In genomic region chr2:234480337-234480736, GRCh38 we compare ENCODE assay signal across 17 cellular contexts. TPM values are rescaled to one million over a fixed set of nuclear protein-coding genes. Genes with fewer than 3 reads are reported as not detected.
A peak's percentile ranks its signal among the peaks of the same experiment; 100 is the strongest.
DNase-seq lines count a peak whose midpoint lies in the region; ATAC-seq and TF ChIP-seq lines count a peak whose summit lies in the region.
"Had no signal": no experiment of that assay in that cellular context is flagged by ENCODE, and none has a peak within 500 bp of the region (broad histone marks: within the 10 kb centered on the region; RNA-seq: fewer than 3 reads in every experiment).

No MANE protein-coding gene starts in this region.

- WGBS in mesenchymal stem cell = no CpG with 5 or more reads among the region's 3 CpGs

- ATAC-seq in natural killer cell treated with Interleukin-12 subunit alpha and Interleukin-12 subunit beta and Interleukin-15 and Interleukin-18, amount 100 ng/mL, for 72 hours = no peak
- ATAC-seq in natural killer cell = no peak
- ATAC-seq in DND-41 (ENCODE audit: insufficient read depth, low read depth) = no peak
- ATAC-seq: GM23338 had no signal

- no TSS peak for BruUV-seq in Caco-2 (replicated peaks; lab: Mats Ljungman, UMichigan)

- H3K9me3 ChIP-seq in DND-41 (ENCODE audit: insufficient read depth, low read length, severe bottlenecking) (no peaks in the 10 kb centered on the region), Caco-2 (no peaks in the 10 kb centered on the region), mesenchymal stem cell (ENCODE audit: control insufficient read depth, low read length) (no peaks in the 10 kb centered on the region)

- H2AFZ ChIP-seq in DND-41 (ENCODE audit: low read depth, low read length) (no peak overlapping the region), mesenchymal stem cell (ENCODE audit: low read depth, low read length) (no peak overlapping the region)
- H2AFZ ChIP-seq: GM23338 had no signal

- no peak overlapping the region for H3K18ac ChIP-seq in mesenchymal stem cell (ENCODE audit: low read depth in 1 of 2, low read length in 2 of 2)

- no peaks in the 10 kb centered on the region for H4K20me1 ChIP-seq in DND-41 (ENCODE audit: insufficient read depth, low read length)

- no peak overlapping the region for H2BK15ac ChIP-seq in mesenchymal stem cell (ENCODE audit: low read depth, poor library complexity, severe bottlenecking)

- TF ChIP-seq CTCF in natural killer cell (IDR thresholded peaks at IDR 0.05) = no peak
- TF ChIP-seq CTCF in DND-41 (IDR thresholded peaks at IDR 0.05; ENCODE audit: borderline replicate concordance, extremely low read depth, low read length, poor library complexity, severe bottlenecking) = no peak
- no peak for TF ChIP-seq CTCF in Caco-2 (IDR thresholded peaks at IDR 0.05; ENCODE audit: insufficient read depth in 1 of 2, low read depth in 1 of 2, low read length in 1 of 2, severe bottlenecking in 1 of 2, unreplicated experiment in 1 of 2)

- H3K23ac ChIP-seq in mesenchymal stem cell (ENCODE audit: low read length in 2 of 2) = no peak overlapping the region

- POLR2A ChIA-PET in Caco-2 (lab: Charles Lee) = no interaction called here

- no peak overlapping the region for H2BK12ac ChIP-seq in mesenchymal stem cell (ENCODE audit: low read length in 2 of 2)

- no peak overlapping the region for H4K91ac ChIP-seq in mesenchymal stem cell (ENCODE audit: low read length)

- H3K36me3 ChIP-seq in DND-41 (ENCODE audit: insufficient read depth, low read length) (no peaks in the 10 kb centered on the region), Caco-2 (ENCODE audit: control insufficient read depth, insufficient read depth, low read length) (no peaks in the 10 kb centered on the region), H7 (replicated peaks; ENCODE audit: control insufficient read depth, insufficient read depth, low read length) (no peaks in the 10 kb centered on the region), mesenchymal stem cell (ENCODE audit: control insufficient read depth in 1 of 2, insufficient read depth in 2 of 2, low read depth in 1 of 2, low read length in 2 of 2) (peaks cover 0 to 6% of the 10 kb centered on the region in 2 experiments)

- intact Hi-C loops in natural killer cell (cut with micrococcal nuclease) = no loop called here
- intact Hi-C loops in Caco-2 (cut with micrococcal nuclease; ENCODE audit: unreplicated experiment) = no loop called here

- peak overlapping the region; percentile 61 for H3K4me3 Mint-ChIP-seq in natural killer cell treated with Interleukin-12 subunit alpha and Interleukin-12 subunit beta and Interleukin-15 and Interleukin-18, amount 100 ng/mL, for 72 hours
- H3K4me3 Mint-ChIP-seq in natural killer cell = no peak overlapping the region
- peak overlapping the region in 1 of 5 donors; percentile 35 for H3K4me3 Mint-ChIP-seq in immature natural killer cell
- no peak overlapping the region for H3K4me3 Mint-ChIP-seq in Caco-2 (ENCODE audit: unreplicated experiment)
- H3K4me3 Mint-ChIP-seq: B cell, GM23338, H9, IgD-negative memory B cell had no signal

- CTCF ChIA-PET in Caco-2 (lab: Charles Lee) = no interaction called here

- no peak overlapping the region for H4K8ac ChIP-seq in mesenchymal stem cell (ENCODE audit: low read length)

- no peaks in the 10 kb centered on the region for H3K79me1 ChIP-seq in mesenchymal stem cell (replicated peaks; ENCODE audit: low read length, poor library complexity, severe bottlenecking)

- no peak overlapping the region for H2BK120ac ChIP-seq in mesenchymal stem cell (ENCODE audit: low read depth, low read length)

- H3K4ac ChIP-seq in mesenchymal stem cell (ENCODE audit: low read depth in 1 of 2, low read length in 2 of 2) = no peak overlapping the region

- no peak overlapping the region for H2BK5ac ChIP-seq in mesenchymal stem cell (ENCODE audit: low read depth, low read length, poor library complexity, severe bottlenecking)

- H3K9ac ChIP-seq in DND-41 (ENCODE audit: low read depth, low read length) (no peak overlapping the region), mesenchymal stem cell (ENCODE audit: low read length) (no peak overlapping the region)

- DNase-seq in natural killer cell treated with Interleukin-12 subunit alpha and Interleukin-12 subunit beta and Interleukin-15 and Interleukin-18, amount 100 ng/mL, for 72 hours (ENCODE audit: low spot score) = no peak
- DNase-seq in natural killer cell (no peak), DND-41 (no peak), NCI-H82 (lab: John Stamatoyannopoulos, UW) (peak; percentile 92), immature natural killer cell (no peak), Caco-2 (no peak), H7 (no peak), mesenchymal stem cell (no peak)
- DNase-seq: ACHN, C1 segment of cervical spinal cord, Calu3, DMS 273 treated with DMSO at 0.1 percent for 48 hours, GDM1, H9 had no signal

- H3K27ac Mint-ChIP-seq in natural killer cell treated with Interleukin-12 subunit alpha and Interleukin-12 subunit beta and Interleukin-15 and Interleukin-18, amount 100 ng/mL, for 72 hours = peak overlapping the region; percentile 73 to 89
- peak overlapping the region in 1 of 2 donors; percentile 19 for H3K27ac Mint-ChIP-seq in natural killer cell
- H3K27ac Mint-ChIP-seq in immature natural killer cell = peak overlapping the region in 5 of 6 donors; percentile 59 to 89 (median 66)
- H3K27ac Mint-ChIP-seq in Caco-2 (ENCODE audit: unreplicated experiment) = no peak overlapping the region
- H3K27ac Mint-ChIP-seq: B cell, GM23338, H9 had no signal

- peaks cover 4% of the 10 kb centered on the region for H3K36me3 Mint-ChIP-seq in natural killer cell treated with Interleukin-12 subunit alpha and Interleukin-12 subunit beta and Interleukin-15 and Interleukin-18, amount 100 ng/mL, for 72 hours
- H3K36me3 Mint-ChIP-seq in natural killer cell (no peaks in the 10 kb centered on the region), immature natural killer cell (peaks cover 3 to 16% (median 13%) of the 10 kb centered on the region in 3 donors), Caco-2 (ENCODE audit: insufficient read depth, unreplicated experiment) (no peaks in the 10 kb centered on the region)

- H3K4me1 Mint-ChIP-seq in natural killer cell treated with Interleukin-12 subunit alpha and Interleukin-12 subunit beta and Interleukin-15 and Interleukin-18, amount 100 ng/mL, for 72 hours (ENCODE audit: low read depth in 2 of 2) = peaks cover 71 to 82% of the 10 kb centered on the region in 2 donors
- H3K4me1 Mint-ChIP-seq in natural killer cell = peaks cover 56 to 57% of the 10 kb centered on the region in 2 donors
- H3K4me1 Mint-ChIP-seq in immature natural killer cell = peaks cover 65 to 83% of the 10 kb centered on the region in 2 donors
- H3K4me1 Mint-ChIP-seq in Caco-2 (ENCODE audit: low read depth, unreplicated experiment) = no peaks in the 10 kb centered on the region
- H3K4me1 Mint-ChIP-seq: GM23338, H9 had no signal

- H3K4me1 ChIP-seq in DND-41 (ENCODE audit: insufficient read depth, low read length) (peaks cover 69% of the 10 kb centered on the region), Caco-2 (no peaks in the 10 kb centered on the region), mesenchymal stem cell (ENCODE audit: control insufficient read depth, insufficient read depth, low read depth, low read length) (no peaks in the 10 kb centered on the region)

- no peak overlapping the region for H3K14ac ChIP-seq in mesenchymal stem cell (ENCODE audit: low read length in 2 of 2)

- no peak overlapping the region for H3K4me2 ChIP-seq in DND-41 (ENCODE audit: insufficient read depth, low read length)
- no peak overlapping the region for H3K4me2 ChIP-seq in mesenchymal stem cell (ENCODE audit: low read length, poor library complexity, severe bottlenecking)
- H3K4me2 ChIP-seq: GM23338 had no signal

- H3K27me3 ChIP-seq in DND-41 (ENCODE audit: insufficient read depth, low read length, poor library complexity) = no peaks in the 10 kb centered on the region
- no peaks in the 10 kb centered on the region for H3K27me3 ChIP-seq in Caco-2 (replicated peaks; ENCODE audit: control insufficient read depth, insufficient read depth, low read length)
- H3K27me3 ChIP-seq in H7 (ENCODE audit: control insufficient read depth, insufficient read depth, low read length) = no peaks in the 10 kb centered on the region
- H3K27me3 ChIP-seq in mesenchymal stem cell (ENCODE audit: control insufficient read depth in 1 of 2, insufficient read depth in 1 of 2, low read length in 2 of 2) = no peaks in the 10 kb centered on the region

- no peak overlapping the region for H2AK5ac ChIP-seq in mesenchymal stem cell (ENCODE audit: low read length, severe bottlenecking)

- H3K4me3 ChIP-seq in DND-41 (ENCODE audit: low read depth in 1 of 2, low read length in 2 of 2) (no peak overlapping the region), Caco-2 (ENCODE audit: low read depth, low read length) (no peak overlapping the region), H7 (ENCODE audit: insufficient read depth, low read depth, low read length) (no peak overlapping the region), mesenchymal stem cell (ENCODE audit: insufficient read depth in 1 of 2, low read depth in 1 of 2, low read length in 2 of 2) (no peak overlapping the region)
- H3K4me3 ChIP-seq: GM23338 had no signal

- peak overlapping the region; percentile 78 for H3K27ac ChIP-seq in DND-41 (ENCODE audit: low read length)
- H3K27ac ChIP-seq in mesenchymal stem cell (ENCODE audit: low read length, poor library complexity, severe bottlenecking) = no peak overlapping the region

- H3K27me3 Mint-ChIP-seq in natural killer cell treated with Interleukin-12 subunit alpha and Interleukin-12 subunit beta and Interleukin-15 and Interleukin-18, amount 100 ng/mL, for 72 hours = no peaks in the 10 kb centered on the region
- no peaks in the 10 kb centered on the region for H3K27me3 Mint-ChIP-seq in natural killer cell (ENCODE audit: low read depth in 2 of 2)
- H3K27me3 Mint-ChIP-seq in immature natural killer cell (ENCODE audit: low read depth in 3 of 3) = peaks cover 14 to 20% (median 16%) of the 10 kb centered on the region in 3 donors
- no peaks in the 10 kb centered on the region for H3K27me3 Mint-ChIP-seq in Caco-2 (ENCODE audit: insufficient read depth, unreplicated experiment)

- peaks cover 10% of the 10 kb centered on the region for H3K79me2 ChIP-seq in DND-41 (ENCODE audit: insufficient read depth, low read length)

- H3K9me3 Mint-ChIP-seq in natural killer cell treated with Interleukin-12 subunit alpha and Interleukin-12 subunit beta and Interleukin-15 and Interleukin-18, amount 100 ng/mL, for 72 hours = peaks cover 6% of the 10 kb centered on the region
- H3K9me3 Mint-ChIP-seq in natural killer cell = no peaks in the 10 kb centered on the region
- no peaks in the 10 kb centered on the region for H3K9me3 Mint-ChIP-seq in immature natural killer cell
- no peaks in the 10 kb centered on the region for H3K9me3 Mint-ChIP-seq in Caco-2 (ENCODE audit: unreplicated experiment)
- H3K9me3 Mint-ChIP-seq: GM23338, H9, IgD-negative memory B cell had no signal

RNA-seq across cellular contexts. Expression of gene ARL4C, which starts 16.5 kb away (rescaled TPM):
- total RNA-seq in natural killer cell treated with Interleukin-12 subunit alpha and Interleukin-12 subunit beta and Interleukin-15 and Interleukin-18, amount 100 ng/mL, for 72 hours = 100 to 1,000 TPM in 1 of 2 donors, 10 to 100 TPM in 1; 99.5 to 136 TPM
- 100 to 1,000 TPM; 492 to 756 (median 664) TPM for total RNA-seq in natural killer cell
- polyA plus RNA-seq in immature natural killer cell = 100 to 1,000 TPM; 196 to 245 (median 243) TPM
- total RNA-seq in Caco-2 (2022) = 76.0 and 81.2 TPM in 2 replicates
- total RNA-seq in H7 (2014; rRNA removed; shearing (Covaris generic)) = 3.4 and 3.6 TPM in 2 replicates
- 16.2 TPM for polyA plus RNA-seq in mesenchymal stem cell (2013, experiment 1 of 2)
- 15.9 TPM for polyA plus RNA-seq in mesenchymal stem cell (2013, experiment 2 of 2)

Comparison
In these comparisons a context has a peak if more than half of its experiments do, and no peak if none do; other contexts are left out.
1. RNA of gene ARL4C, which starts 16.5 kb away (total RNA-seq): 492 to 756 TPM in natural killer cell, 99.5 to 136 TPM in natural killer cell treated with Interleukin-12 subunit alpha and Interleukin-12 subunit beta and Interleukin-15 and Interleukin-18, amount 100 ng/mL, for 72 hours and 76.0 to 81.2 TPM in Caco-2; 3.4 to 3.6 TPM in H7; every median in the first group is over 10 times any median in the second.